Comparison of ENCODE assay signal across 8 cellular contexts in the genomic region with DNA sequence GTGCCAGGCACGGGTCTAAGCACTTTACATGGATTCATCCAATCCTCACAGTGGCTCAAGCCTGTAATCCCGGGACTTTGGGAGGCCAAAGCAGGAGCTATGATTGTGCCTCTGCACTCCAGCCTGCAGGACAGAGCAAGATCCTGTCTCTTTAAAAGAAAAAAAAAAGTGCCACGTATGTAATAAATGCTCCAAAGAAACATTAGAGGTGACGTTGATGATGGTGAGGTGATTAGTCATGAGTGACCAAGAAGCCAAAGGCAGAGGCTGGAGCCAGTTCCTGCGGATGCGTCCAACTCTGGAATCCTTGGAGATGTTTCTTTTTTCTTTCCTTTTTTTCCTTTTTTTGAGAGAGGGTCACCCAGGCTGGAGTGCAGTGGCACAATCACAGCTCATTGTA. TPM values are rescaled to one million over a fixed set of nuclear protein-coding genes. Genes with fewer than 3 reads are reported as not detected.
DNase-seq lines count a peak whose midpoint lies in the region; ATAC-seq and TF ChIP-seq lines count a peak whose summit lies in the region.

No MANE protein-coding gene starts in this region.

- H3K36me3 ChIP-seq in HEK293 (ENCODE audit: control insufficient read depth in 2 of 2, insufficient read depth in 1 of 2, low read length in 2 of 2) (no peaks in the 10 kb centered on the region), stomach (no peaks in the 10 kb centered on the region)

- DNase-seq in astrocyte of the hippocampus (ENCODE audit: low read depth, low spot score) (peak; percentile 78), iPS-NIHi11 (ENCODE audit: low spot score) (peak; percentile 29), stomach (no peak), GM10248 (ENCODE audit: extremely low spot score) (no peak)

- TF ChIP-seq CTCF in HEK293 (tag by site-specific recombination; IDR thresholded peaks at IDR 0.05) = no peak
- no peak for TF ChIP-seq CTCF in stomach (IDR thresholded peaks at IDR 0.05)
- TF ChIP-seq CTCF in GM10248 (IDR thresholded peaks at IDR 0.05; ENCODE audit: control extremely low read depth, extremely low read depth, low read depth, missing control alignments) = no peak

- TF ChIP-seq POLR2A in stomach (IDR thresholded peaks at IDR 0.05) = no peak

- no peak for TF ChIP-seq EP300 in stomach (IDR thresholded peaks at IDR 0.05)

- no peaks in the 10 kb centered on the region for H3K27me3 ChIP-seq in stomach

- CTCF ChIA-PET in HEK293 (lab: Yijun Ruan, JAX) (no interaction called here), GM10248 (lab: Yijun Ruan, JAX) (interaction anchor here (1.0 to 1.8 kb wide), 4 partner anchors 9 to 186 kb away, joined by 3 to 5 read pairs (median 4); no protein-coding TSS in a partner anchor)

- H3K9me3 ChIP-seq in HEK293 (ENCODE audit: control insufficient read depth, insufficient read depth, low read depth, low read length) (no peaks in the 10 kb centered on the region), stomach (no peaks in the 10 kb centered on the region)

- no peak overlapping the region for H3K27ac ChIP-seq in HEK293 (ENCODE audit: extremely low read depth, low read depth, low read length)
- peak overlapping the region in 4 of 5 donors; percentile 46 to 68 (median 61) for H3K27ac ChIP-seq in stomach

- intact Hi-C loops in stomach (cut with DNase I; ENCODE audit: low total_unique reads) = no loop called here

- ATAC-seq in GM18870 (IDR thresholded peaks at IDR 0.05; ENCODE audit: unreplicated experiment) (no peak), GM21447 (IDR thresholded peaks at IDR 0.05; ENCODE audit: unreplicated experiment) (no peak), HG02885 (IDR thresholded peaks at IDR 0.05; ENCODE audit: poor library complexity, unreplicated experiment) (no peak)

- H3K4me1 ChIP-seq in HEK293 (ENCODE audit: control insufficient read depth, insufficient read depth, low read length) (peaks cover 3% of the 10 kb centered on the region; the same call in 1 of the 2 replicates), stomach (peaks cover 0 to 8% (median 2%) of the 10 kb centered on the region in 4 donors)

- 46 to 54% (median 52%) methylated on average over 6 of the region's 6 CpGs for WGBS in stomach, 5 donors

- POLR2A ChIA-PET in HEK293 (lab: Yijun Ruan, JAX) = interaction anchor here (0.9 kb wide), 1 partner anchor 9 kb away, joined by 3 read pairs; no protein-coding TSS in a partner anchor
- POLR2A ChIA-PET in GM10248 (lab: Yijun Ruan, JAX) = no interaction called here

- H3K4me3 ChIP-seq in HEK293 (ENCODE audit: low read depth, low read length) = no peak overlapping the region
- no peak overlapping the region for H3K4me3 ChIP-seq in stomach

TF ChIP-seq in HEK293, 187 proteins besides CTCF, POLR2A, EP300 and RAD21:
- TF ChIP-seq ZBTB21 (tag by site-specific recombination; IDR thresholded peaks at IDR 0.05) (peak; percentile 42; the same call in 1 of the 2 replicates), BCL11B (tag by site-specific recombination; IDR thresholded peaks at IDR 0.05; ENCODE audit: low read depth) (no peak), ZNF629 (tag by site-specific recombination; IDR thresholded peaks at IDR 0.05) (peak; percentile 73), ZNF660 (tag by site-specific recombination; IDR thresholded peaks at IDR 0.05) (no peak), ZNF248 (tag by site-specific recombination; IDR thresholded peaks at IDR 0.05) (no peak), ZNF600 (tag by site-specific recombination; IDR thresholded peaks at IDR 0.05) (no peak), TRIM28 (IDR thresholded peaks at IDR 0.05; ENCODE audit: borderline replicate concordance, low read length) (peak; percentile 61; the same call in 1 of the 2 replicates)
- TF ChIP-seq, protein P1, sequence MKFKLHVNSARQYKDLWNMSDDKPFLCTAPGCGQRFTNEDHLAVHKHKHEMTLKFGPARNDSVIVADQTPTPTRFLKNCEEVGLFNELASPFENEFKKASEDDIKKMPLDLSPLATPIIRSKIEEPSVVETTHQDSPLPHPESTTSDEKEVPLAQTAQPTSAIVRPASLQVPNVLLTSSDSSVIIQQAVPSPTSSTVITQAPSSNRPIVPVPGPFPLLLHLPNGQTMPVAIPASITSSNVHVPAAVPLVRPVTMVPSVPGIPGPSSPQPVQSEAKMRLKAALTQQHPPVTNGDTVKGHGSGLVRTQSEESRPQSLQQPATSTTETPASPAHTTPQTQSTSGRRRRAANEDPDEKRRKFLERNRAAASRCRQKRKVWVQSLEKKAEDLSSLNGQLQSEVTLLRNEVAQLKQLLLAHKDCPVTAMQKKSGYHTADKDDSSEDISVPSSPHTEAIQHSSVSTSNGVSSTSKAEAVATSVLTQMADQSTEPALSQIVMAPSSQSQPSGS (tag by site-specific recombination; IDR thresholded peaks at IDR 0.05; ENCODE audit: low read depth) = no peak
- TF ChIP-seq, protein P2, sequence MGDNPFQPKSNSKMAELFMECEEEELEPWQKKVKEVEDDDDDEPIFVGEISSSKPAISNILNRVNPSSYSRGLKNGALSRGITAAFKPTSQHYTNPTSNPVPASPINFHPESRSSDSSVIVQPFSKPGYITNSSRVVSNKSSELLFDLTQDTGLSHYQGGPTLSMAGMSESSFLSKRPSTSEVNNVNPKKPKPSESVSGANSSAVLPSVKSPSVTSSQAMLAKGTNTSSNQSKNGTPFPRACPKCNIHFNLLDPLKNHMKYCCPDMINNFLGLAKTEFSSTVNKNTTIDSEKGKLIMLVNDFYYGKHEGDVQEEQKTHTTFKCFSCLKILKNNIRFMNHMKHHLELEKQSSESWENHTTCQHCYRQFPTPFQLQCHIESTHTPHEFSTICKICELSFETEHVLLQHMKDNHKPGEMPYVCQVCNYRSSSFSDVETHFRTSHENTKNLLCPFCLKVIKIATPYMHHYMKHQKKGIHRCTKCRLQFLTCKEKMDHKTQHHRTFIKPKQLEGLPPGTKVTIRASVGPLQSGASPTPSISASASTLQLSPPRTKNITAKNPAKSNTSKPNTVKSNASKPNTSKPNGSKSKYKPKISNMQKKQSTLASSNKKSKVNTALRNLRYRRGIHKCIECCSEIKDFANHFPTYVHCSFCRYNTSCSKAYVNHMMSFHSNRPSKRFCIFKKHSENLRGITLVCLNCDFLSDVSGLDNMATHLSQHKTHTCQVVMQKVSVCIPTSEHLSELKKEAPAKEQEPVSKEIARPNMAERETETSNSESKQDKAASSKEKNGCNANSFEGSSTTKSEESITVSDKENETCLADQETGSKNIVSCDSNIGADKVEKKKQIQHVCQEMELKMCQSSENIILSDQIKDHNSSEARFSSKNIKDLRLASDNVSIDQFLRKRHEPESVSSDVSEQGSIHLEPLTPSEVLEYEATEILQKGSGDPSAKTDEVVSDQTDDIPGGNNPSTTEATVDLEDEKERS (tag by site-specific recombination; IDR thresholded peaks at IDR 0.05) = no peak

RNA-seq across cellular contexts. Expression of a gene that starts 59.4 kb away (rescaled TPM):
- total RNA-seq in stomach = 10 to 100 TPM; 12.5 to 77.7 (median 33.3) TPM
- polyA plus RNA-seq in stomach = 10 to 100 TPM; 10.9 to 19.4 (median 11.4) TPM

Comparison
In these comparisons a context has a peak if more than half of its experiments do, and no peak if none do; other contexts are left out.
1. DNase-seq: peak in astrocyte of the hippocampus (single experiment) and iPS-NIHi11 (single experiment); none in stomach (single experiment) and GM10248 (single experiment).